Comparison of ENCODE assay signal across 16 cellular contexts in genomic region chr18:67242001-67242400, GRCh38.
A peak's percentile ranks its signal among the peaks of the same experiment; 100 is the strongest.
DNase-seq lines count a peak whose midpoint lies in the region; ATAC-seq and TF ChIP-seq lines count a peak whose summit lies in the region.
"Had no signal": no experiment of that assay in that cellular context is flagged by ENCODE, and none has a peak within 500 bp of the region (broad histone marks: within the 10 kb centered on the region; RNA-seq: fewer than 3 reads in every experiment).

No MANE protein-coding gene starts in this region.

- H3K36me3 Mint-ChIP-seq in activated naive CD8-positive, alpha-beta T cell, result no peaks in the 10 kb centered on the region
- H3K36me3 Mint-ChIP-seq in activated naive CD8-positive, alpha-beta T cell treated with anti-CD3 and anti-CD28 coated beads, Interleukin-2, amount 50 U/mL, for 24 hours (ENCODE audit: low read depth), result no peaks in the 10 kb centered on the region
- H3K36me3 Mint-ChIP-seq in T-cell, result no peaks in the 10 kb centered on the region
- H3K36me3 Mint-ChIP-seq in stimulated activated effector memory CD8-positive, alpha-beta T cell treated with anti-CD3 and anti-CD28 coated beads, Interleukin-12 subunit alpha, Interleukin-12 subunit beta, amount 100 ng/mL, for 72 hours, result no peaks in the 10 kb centered on the region

- DNase-seq in activated naive CD8-positive, alpha-beta T cell treated with anti-CD3 and anti-CD28 coated beads, Interleukin-2, amount 50 U/mL, for 24 hours, result no peak
- DNase-seq in T-cell, result no peak
- DNase-seq in epithelial cell of esophagus (ENCODE audit: low read depth), result peak; percentile 43
- DNase-seq in stimulated activated effector memory CD8-positive, alpha-beta T cell treated with anti-CD3 and anti-CD28 coated beads, Interleukin-12 subunit alpha, Interleukin-12 subunit beta, amount 100 ng/mL, for 72 hours (ENCODE audit: low spot score in 2 of 2), result no peak
- no peak for DNase-seq in NCI-H526 treated with DMSO at 0.1 percent for 48 hours (lab: John Stamatoyannopoulos, UW)
- no peak for DNase-seq in activated gamma-delta T cell (lab: John Stamatoyannopoulos, UW)
- DNase-seq: AML-193; CD4-positive, alpha-beta T cell; DMS153; DMS79; GF-D8; GM23248; HCEC 1CT had no signal

- CTCF ChIA-PET in T-cell (lab: Charles Lee), result no interaction called here

- ATAC-seq in activated naive CD8-positive, alpha-beta T cell treated with anti-CD3 and anti-CD28 coated beads, Interleukin-2, amount 50 U/mL, for 24 hours, result no peak
- no peak for ATAC-seq in T-cell (replicated peaks in 1 of 4)
- ATAC-seq in stimulated activated effector memory CD8-positive, alpha-beta T cell treated with anti-CD3 and anti-CD28 coated beads, Interleukin-12 subunit alpha, Interleukin-12 subunit beta, amount 100 ng/mL, for 72 hours, result peak; percentile 66
- ATAC-seq in GM18861 (IDR thresholded peaks at IDR 0.05; ENCODE audit: unreplicated experiment), result no peak
- ATAC-seq: A549 had no signal

- H3K4me3 Mint-ChIP-seq in activated naive CD8-positive, alpha-beta T cell, result no peak overlapping the region
- no peak overlapping the region for H3K4me3 Mint-ChIP-seq in activated naive CD8-positive, alpha-beta T cell treated with anti-CD3 and anti-CD28 coated beads, Interleukin-2, amount 50 U/mL, for 24 hours
- H3K4me3 Mint-ChIP-seq in T-cell, result no peak overlapping the region
- no peak overlapping the region for H3K4me3 Mint-ChIP-seq in stimulated activated effector memory CD8-positive, alpha-beta T cell treated with anti-CD3 and anti-CD28 coated beads, Interleukin-12 subunit alpha, Interleukin-12 subunit beta, amount 100 ng/mL, for 72 hours
- H3K4me3 Mint-ChIP-seq: CD4-positive, alpha-beta T cell had no signal

- H3K4me1 Mint-ChIP-seq in activated naive CD8-positive, alpha-beta T cell (ENCODE audit: low read depth), result peaks cover 45% of the 10 kb centered on the region
- peaks cover 38% of the 10 kb centered on the region for H3K4me1 Mint-ChIP-seq in activated naive CD8-positive, alpha-beta T cell treated with anti-CD3 and anti-CD28 coated beads, Interleukin-2, amount 50 U/mL, for 24 hours
- peaks cover 32 to 40% (median 34%) of the 10 kb centered on the region in 3 donors for H3K4me1 Mint-ChIP-seq in T-cell
- H3K4me1 Mint-ChIP-seq in stimulated activated effector memory CD8-positive, alpha-beta T cell treated with anti-CD3 and anti-CD28 coated beads, Interleukin-12 subunit alpha, Interleukin-12 subunit beta, amount 100 ng/mL, for 72 hours, result peaks cover 31% of the 10 kb centered on the region

- H3K27ac Mint-ChIP-seq in activated naive CD8-positive, alpha-beta T cell, result peak overlapping the region; percentile 51
- H3K27ac Mint-ChIP-seq in activated naive CD8-positive, alpha-beta T cell treated with anti-CD3 and anti-CD28 coated beads, Interleukin-2, amount 50 U/mL, for 24 hours, result no peak overlapping the region
- peak overlapping the region; percentile 20 to 92 for H3K27ac Mint-ChIP-seq in T-cell
- H3K27ac Mint-ChIP-seq in stimulated activated effector memory CD8-positive, alpha-beta T cell treated with anti-CD3 and anti-CD28 coated beads, Interleukin-12 subunit alpha, Interleukin-12 subunit beta, amount 100 ng/mL, for 72 hours, result no peak overlapping the region

- no peaks in the 10 kb centered on the region for H3K27me3 Mint-ChIP-seq in activated naive CD8-positive, alpha-beta T cell
- H3K27me3 Mint-ChIP-seq in activated naive CD8-positive, alpha-beta T cell treated with anti-CD3 and anti-CD28 coated beads, Interleukin-2, amount 50 U/mL, for 24 hours, result no peaks in the 10 kb centered on the region
- no peaks in the 10 kb centered on the region for H3K27me3 Mint-ChIP-seq in T-cell
- H3K27me3 Mint-ChIP-seq: CD4-positive, alpha-beta T cell had no signal

- H3K4me3 ChIP-seq in epithelial cell of esophagus (ENCODE audit: low read length), result no peak overlapping the region
- H3K4me3 ChIP-seq: A549, GM23248 had no signal

- TF ChIP-seq CTCF in epithelial cell of esophagus (IDR thresholded peaks at IDR 0.05; ENCODE audit: insufficient read depth, low read depth, low read length, missing control alignments), result no peak

- no peaks in the 10 kb centered on the region for H3K9me3 Mint-ChIP-seq in activated naive CD8-positive, alpha-beta T cell (ENCODE audit: low read depth)
- H3K9me3 Mint-ChIP-seq in activated naive CD8-positive, alpha-beta T cell treated with anti-CD3 and anti-CD28 coated beads, Interleukin-2, amount 50 U/mL, for 24 hours, result no peaks in the 10 kb centered on the region
- H3K9me3 Mint-ChIP-seq in T-cell, result peaks cover 0 to 6% (median 0%) of the 10 kb centered on the region in 3 donors
- peaks cover 4% of the 10 kb centered on the region for H3K9me3 Mint-ChIP-seq in stimulated activated effector memory CD8-positive, alpha-beta T cell treated with anti-CD3 and anti-CD28 coated beads, Interleukin-12 subunit alpha, Interleukin-12 subunit beta, amount 100 ng/mL, for 72 hours
- H3K9me3 Mint-ChIP-seq: CD4-positive, alpha-beta T cell had no signal

- POLR2A ChIA-PET in T-cell (lab: Charles Lee), result interaction anchor here in 1 of 2 donors (0.6 kb wide), 1 partner anchor 24 kb away, joined by 3 read pairs; no protein-coding TSS in a partner anchor

Comparison
In these comparisons a context has a peak if more than half of its experiments do, and no peak if none do; other contexts are left out.
1. H3K27ac Mint-ChIP-seq: peak in activated naive CD8-positive, alpha-beta T cell (single experiment) and T-cell (2 of 2); none in activated naive CD8-positive, alpha-beta T cell treated with anti-CD3 and anti-CD28 coated beads, Interleukin-2, amount 50 U/mL, for 24 hours (single experiment) and stimulated activated effector memory CD8-positive, alpha-beta T cell treated with anti-CD3 and anti-CD28 coated beads, Interleukin-12 subunit alpha, Interleukin-12 subunit beta, amount 100 ng/mL, for 72 hours (single experiment).